11 cellular contexts compared by ENCODE assay signal in genomic region chr10:48614481-48615383, GRCh38. TPM values are rescaled to one million over a fixed set of nuclear protein-coding genes. Genes with fewer than 3 reads are reported as not detected.
DNase-seq lines count a peak whose midpoint lies in the region; ATAC-seq, FAIRE-seq and TF ChIP-seq lines count a peak whose summit lies in the region.
"Had no signal": no experiment of that assay in that cellular context is flagged by ENCODE, and none has a peak within 500 bp of the region (broad histone marks: within the 10 kb centered on the region; RNA-seq: fewer than 3 reads in every experiment).

No MANE protein-coding gene starts in this region.

- CTCF ChIA-PET in HepG2 (lab: Yijun Ruan, JAX; ENCODE audit: low intra/inter-chr PET ratio, low total read pairs): no interaction called here

- H3K27ac ChIP-seq in HepG2 (ENCODE audit: extremely low read length, insufficient read depth, low read length) (no peak overlapping the region), esophagus squamous epithelium (no peak overlapping the region)
- H3K27ac ChIP-seq: HL-60 had no signal

- H3K4me1 ChIP-seq in HepG2 (ENCODE audit: insufficient read depth, low read length) (no peaks in the 10 kb centered on the region), esophagus squamous epithelium (no peaks in the 10 kb centered on the region), mucosa of descending colon (ENCODE audit: low read depth) (no peaks in the 10 kb centered on the region)

- no peak overlapping the region for H3K4me3 Mint-ChIP-seq in effector memory CD8-positive, alpha-beta T cell

- intact Hi-C loops in HepG2 (cut with micrococcal nuclease; ENCODE audit: unreplicated experiment) (no loop called here), esophagus squamous epithelium (cut with DNase I) (no loop called here), mucosa of descending colon (cut with DNase I, micrococcal nuclease) (no loop called here)

- H3K79me2 ChIP-seq in HepG2 (ENCODE audit: insufficient read depth, low read length): no peaks in the 10 kb centered on the region

- no peak overlapping the region for H3K4me2 ChIP-seq in HepG2 (ENCODE audit: low read depth, low read length)

- no TSS peak for BruUV-seq in HepG2 (replicated peaks; lab: Mats Ljungman, UMichigan)

- POLR2A ChIA-PET in HepG2 (lab: Yijun Ruan, JAX): no interaction called here

- peaks cover 33 to 37% of the 10 kb centered on the region in 2 donors for H3K27me3 Mint-ChIP-seq in effector memory CD8-positive, alpha-beta T cell

- no peak for TF ChIP-seq POLR2A in HepG2 (IDR thresholded peaks at IDR 0.05; ENCODE audit: insufficient read depth in 1 of 2, low read depth in 2 of 2, low read length in 2 of 2)
- no peak for TF ChIP-seq POLR2A in esophagus squamous epithelium (IDR thresholded peaks at IDR 0.05)

- no peaks in the 10 kb centered on the region for H3K4me1 Mint-ChIP-seq in effector memory CD8-positive, alpha-beta T cell (ENCODE audit: low read depth in 2 of 2)

- H2AFZ ChIP-seq in HepG2 (ENCODE audit: low read length): no peak overlapping the region

- in situ Hi-C loops in HepG2 (cut with HindIII; ENCODE audit: extremely low pct_ligation_motif_present, low pct_unique_long_range_greater_than_20kb): no loop called here

- H3K4me3 ChIP-seq in HepG2 (replicated peaks in 1 of 3; ENCODE audit: insufficient read depth in 1 of 3, low read depth in 2 of 3, low read length in 3 of 3) (no peak overlapping the region), esophagus squamous epithelium (no peak overlapping the region), mucosa of descending colon (no peak overlapping the region)
- H3K4me3 ChIP-seq: heart right ventricle had no signal

- peak; percentile 28 for FAIRE-seq in HepG2 (lab: Jason Lieb, UNC)

- ATAC-seq in GM21737 (IDR thresholded peaks at IDR 0.05; ENCODE audit: unreplicated experiment) (peak; percentile 68), HepG2 (no peak; the same call in 2 of the 3 replicates), mucosa of descending colon (no peak)
- no peak for ATAC-seq in effector memory CD8-positive, alpha-beta T cell (replicated peaks)
- ATAC-seq: activated CD4-positive, CD25-positive, alpha-beta regulatory T cell treated with anti-CD3 and anti-CD28 coated beads, Interleukin-2, amount 50 U/mL, for 24 hours had no signal

- no peak for TF ChIP-seq RAD21 in HepG2 (CRISPR knock-in tag; IDR thresholded peaks at IDR 0.05)

- H3K9me3 ChIP-seq in HepG2 (ENCODE audit: low read length): no peaks in the 10 kb centered on the region
- no peaks in the 10 kb centered on the region for H3K9me3 ChIP-seq in esophagus squamous epithelium
- H3K9me3 ChIP-seq in mucosa of descending colon: no peaks in the 10 kb centered on the region

- H4K20me1 ChIP-seq in HepG2 (ENCODE audit: insufficient read depth, low read length): no peaks in the 10 kb centered on the region

- TF ChIP-seq EP300 in HepG2 (IDR thresholded peaks at IDR 0.05; ENCODE audit: low read depth in 2 of 2, low read length in 2 of 2): no peak
- TF ChIP-seq EP300 in HepG2 (CRISPR knock-in tag; IDR thresholded peaks at IDR 0.05; ENCODE audit: borderline replicate concordance): no peak

- no peaks in the 10 kb centered on the region for H3K27me3 ChIP-seq in HepG2 (ENCODE audit: control insufficient read depth in 1 of 2, insufficient read depth in 2 of 2, low read length in 2 of 2)
- H3K27me3 ChIP-seq in esophagus squamous epithelium: peaks cover 0 to 10% (median 0%) of the 10 kb centered on the region in 4 donors
- H3K27me3 ChIP-seq: heart right ventricle had no signal

- WGBS in HepG2 (ENCODE audit: low lambda C conversion rate): 0% methylated on average over 2 of the region's 2 CpGs
- WGBS in esophagus squamous epithelium, 2 donors: 38 to 52% methylated on average over 2 of the region's 2 CpGs

- DNase-seq in OCI-M1 (lab: John Stamatoyannopoulos, UW): peak; percentile 49
- DNase-seq in HepG2 (ENCODE audit: low spot score): no peak
- no peak for DNase-seq in effector memory CD8-positive, alpha-beta T cell
- no peak for DNase-seq in esophagus squamous epithelium (lab: John Stamatoyannopoulos, UW)
- no peak for DNase-seq in mucosa of descending colon
- no peak for DNase-seq in SW480 (ENCODE audit: low spot score)
- DNase-seq: heart right ventricle had no signal

- H3K36me3 Mint-ChIP-seq in effector memory CD8-positive, alpha-beta T cell (ENCODE audit: insufficient read depth): no peaks in the 10 kb centered on the region

- no peaks in the 10 kb centered on the region for H3K36me3 ChIP-seq in HepG2 (replicated peaks in 1 of 2; ENCODE audit: control insufficient read depth in 1 of 2, insufficient read depth in 2 of 2, low read length in 2 of 2)
- H3K36me3 ChIP-seq in esophagus squamous epithelium: no peaks in the 10 kb centered on the region
- no peaks in the 10 kb centered on the region for H3K36me3 ChIP-seq in mucosa of descending colon (ENCODE audit: low read depth)
- H3K36me3 ChIP-seq: heart right ventricle had no signal

- H3K9me3 Mint-ChIP-seq in effector memory CD8-positive, alpha-beta T cell: no peaks in the 10 kb centered on the region

- H3K27ac Mint-ChIP-seq in effector memory CD8-positive, alpha-beta T cell: no peak overlapping the region

- H3K9ac ChIP-seq in HepG2 (ENCODE audit: insufficient read depth, low read depth, low read length): no peak overlapping the region

- TF ChIP-seq CTCF in GM12873 (IDR thresholded peaks at IDR 0.05; ENCODE audit: insufficient read depth, low read depth, low read length, missing control alignments) (peak; percentile 56), HepG2 (CRISPR knock-in tag; IDR thresholded peaks at IDR 0.05) (no peak), esophagus squamous epithelium (IDR thresholded peaks at IDR 0.05) (peak in 1 of 6 experiments; percentile 32), mucosa of descending colon (IDR thresholded peaks at IDR 0.05) (no peak)

TF ChIP-seq in HepG2, 621 proteins besides CTCF, POLR2A, EP300 and RAD21 (continues in another document):
- no peak for TF ChIP-seq RERE (CRISPR knock-in tag; IDR thresholded peaks at IDR 0.05; ENCODE audit: low read depth)
- no peak for TF ChIP-seq NFE2L2 (IDR thresholded peaks at IDR 0.05; ENCODE audit: low read length)

RNA-seq across cellular contexts. Expression of gene ARHGAP22, which starts 9.9 kb away (rescaled TPM):
- 0.38 TPM in 1 of 2 replicates, not detected in the other for total RNA-seq in HepG2 (2016; rRNA removed; fragmentation: Illumina TruSeq; extraction: Trizol)
- 0.20 and 0.26 TPM in 2 replicates for total RNA-seq in HepG2 (2016; cell fraction: cytosol; rRNA removed; fragmentation: Illumina TruSeq; extraction: Trizol; ENCODE audit: low read depth)
- 0.18 and 0.24 TPM in 2 replicates for total RNA-seq in HepG2 (2016; cell fraction: insoluble cytoplasmic fraction; rRNA removed; fragmentation: Illumina TruSeq; extraction: Trizol)
- 0.25 and 0.34 TPM in 2 replicates for total RNA-seq in HepG2 (2016; cell fraction: membrane; rRNA removed; fragmentation: Illumina TruSeq; extraction: Trizol)
- total RNA-seq in HepG2 (2016; cell fraction: nucleus; rRNA removed; fragmentation: Illumina TruSeq; extraction: Trizol): not detected in 2 replicates
- 0.05 and 0.08 TPM in 2 replicates for polyA plus RNA-seq in HepG2 (2011; rRNA removed)
- 0.04 TPM in 2 replicates for polyA plus RNA-seq in HepG2 (2011; cell fraction: cytosol; rRNA removed)
- polyA plus RNA-seq in HepG2 (2011; cell fraction: nucleus; rRNA removed): 0.16 and 0.23 TPM in 2 replicates
- 0.07 TPM in 1 of 2 replicates, not detected in the other for polyA plus RNA-seq in HepG2 (2012)
- 0.08 and 0.14 TPM in 2 replicates for polyA plus RNA-seq in HepG2 (2016; cell fraction: cytosol; fragmentation: Illumina TruSeq; extraction: Trizol; ENCODE audit: low read depth)
- polyA plus RNA-seq in HepG2 (2016; cell fraction: insoluble cytoplasmic fraction; fragmentation: Illumina TruSeq; extraction: Trizol; ENCODE audit: low read depth): 0.11 TPM in 2 replicates
- 0.09 and 0.40 TPM in 2 replicates for polyA plus RNA-seq in HepG2 (2016; cell fraction: membrane; fragmentation: Illumina TruSeq; extraction: Trizol; ENCODE audit: low read depth)
- polyA plus RNA-seq in HepG2 (2016; cell fraction: nucleus; fragmentation: Illumina TruSeq; extraction: Trizol; ENCODE audit: insufficient read depth, low read depth): 0.56 TPM in 1 of 2 replicates, not detected in the other
- polyA minus RNA-seq in HepG2 (2011; rRNA and poly(A)+ RNA removed; ENCODE audit: low replicate concordance): 0.10 TPM in 1 of 2 replicates, not detected in the other
- polyA minus RNA-seq in HepG2 (2011; cell fraction: cytosol; rRNA and poly(A)+ RNA removed): not detected in 2 replicates
- polyA minus RNA-seq in HepG2 (2011; cell fraction: nucleus; rRNA and poly(A)+ RNA removed): not detected in 2 replicates
- total RNA-seq in esophagus squamous epithelium: 1 to 10 TPM in 2 of 4 donors, under 1 TPM in 2; 0.59 to 2.1 (median 1.2) TPM
- total RNA-seq in mucosa of descending colon: 1 to 10 TPM in 2 of 3 donors, under 1 TPM in 1; 0.93 to 5.9 (median 1.3) TPM
